In the genomic region with DNA sequence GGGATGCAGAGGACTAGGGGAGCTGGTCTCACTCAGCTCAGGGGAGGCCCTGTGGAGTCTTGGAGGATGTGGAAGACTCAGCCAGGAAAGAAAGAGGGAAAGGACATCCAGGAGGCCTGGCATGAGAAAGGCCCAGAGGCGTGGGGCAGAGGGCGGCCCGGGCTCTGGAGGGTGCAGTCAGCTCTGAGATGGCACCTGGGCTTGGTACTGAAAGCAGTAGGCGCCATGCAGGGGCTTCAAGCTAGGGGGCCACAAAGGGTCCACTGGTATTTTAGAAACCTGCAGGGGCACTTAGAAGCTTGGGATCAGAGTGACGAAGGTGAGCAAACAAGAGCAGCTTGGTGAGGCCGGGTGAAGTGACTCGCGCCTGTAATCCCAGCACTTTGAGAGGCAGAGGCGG, we compare ENCODE assay signal across 18 cellular contexts. TPM values are rescaled to one million over a fixed set of nuclear protein-coding genes. Genes with fewer than 3 reads are reported as not detected.
DNase-seq lines count a peak whose midpoint lies in the region; ATAC-seq, FAIRE-seq and TF ChIP-seq lines count a peak whose summit lies in the region.
"Had no signal": no experiment of that assay in that cellular context is flagged by ENCODE, and none has a peak within 500 bp of the region (broad histone marks: within the 10 kb centered on the region; RNA-seq: fewer than 3 reads in every experiment).

No MANE protein-coding gene starts in this region.

- H3K9ac ChIP-seq in HepG2 (ENCODE audit: insufficient read depth, low read depth, low read length) (no peak overlapping the region), trophoblast cell (ENCODE audit: low read length) (no peak overlapping the region)
- H3K9ac ChIP-seq: BLaER1 treated with 17β-estradiol and CSF1 and Interleukin-3, amounts not matched to agents 10 nM and 100 nM; GM23248 had no signal

- peaks cover 8% of the 10 kb centered on the region for H3K27me3 Mint-ChIP-seq in central memory CD8-positive, alpha-beta T cell
- H3K27me3 Mint-ChIP-seq in nephron progenitor cell (ENCODE audit: low read depth, poor library complexity) = peaks cover 2% of the 10 kb centered on the region

- H4K91ac ChIP-seq in trophoblast cell (ENCODE audit: low read depth, low read length) = no peak overlapping the region

- no peak overlapping the region for H3K4me3 Mint-ChIP-seq in central memory CD8-positive, alpha-beta T cell
- no peak overlapping the region for H3K4me3 Mint-ChIP-seq in nephron progenitor cell
- H3K4me3 Mint-ChIP-seq: CD4-positive, CD25-positive, alpha-beta regulatory T cell had no signal

- H3K27ac Mint-ChIP-seq in central memory CD8-positive, alpha-beta T cell (ENCODE audit: low read depth) = peak overlapping the region; percentile 52
- H3K27ac Mint-ChIP-seq in nephron progenitor cell = peak overlapping the region; percentile 91
- H3K27ac Mint-ChIP-seq: CD4-positive, CD25-positive, alpha-beta regulatory T cell had no signal

- TF ChIP-seq EP300 in HepG2 (IDR thresholded peaks at IDR 0.05; ENCODE audit: low read depth in 2 of 2, low read length in 2 of 2) (no peak), HepG2 (CRISPR knock-in tag; IDR thresholded peaks at IDR 0.05; ENCODE audit: borderline replicate concordance) (no peak), stomach (IDR thresholded peaks at IDR 0.05) (no peak)

- no peak overlapping the region for H3K14ac ChIP-seq in trophoblast cell (ENCODE audit: low read length)

- POLR2A ChIA-PET in HepG2 (lab: Yijun Ruan, JAX) = interaction anchor here (0.8 to 4.8 kb wide), 4 partner anchors 12 to 172 kb away, joined by 3 to 24 read pairs (median 3); partner anchors contain the start of genes GRN and TMUB2

- H2AFZ ChIP-seq in HepG2 (ENCODE audit: low read length) = no peak overlapping the region
- H2AFZ ChIP-seq in trophoblast cell (ENCODE audit: insufficient read depth, low read length, poor library complexity) = no peak overlapping the region
- H2AFZ ChIP-seq: GM23248 had no signal

- in situ Hi-C loops in HepG2 (cut with HindIII; ENCODE audit: extremely low pct_ligation_motif_present, low pct_unique_long_range_greater_than_20kb) = no loop called here

- H3K23ac ChIP-seq in trophoblast cell (ENCODE audit: low read length) = no peak overlapping the region

- H3K27ac ChIP-seq in HepG2 (ENCODE audit: extremely low read length, insufficient read depth, low read length) (no peak overlapping the region), right lobe of liver (no peak overlapping the region), stomach (no peak overlapping the region), trophoblast cell (ENCODE audit: low read depth, low read length) (no peak overlapping the region)
- H3K27ac ChIP-seq: BLaER1 treated with 17β-estradiol and CSF1 and Interleukin-3, amounts not matched to agents 10 nM and 100 nM; GM23248 had no signal

- no peak for FAIRE-seq in HepG2 (lab: Jason Lieb, UNC)
- FAIRE-seq: GM12878, GM18507 had no signal

- BruUV-seq in HepG2 (replicated peaks; lab: Mats Ljungman, UMichigan) = no TSS peak

- H4K20me1 ChIP-seq in HepG2 (ENCODE audit: insufficient read depth, low read length) = no peaks in the 10 kb centered on the region

- peaks cover 1% of the 10 kb centered on the region for H3K79me1 ChIP-seq in trophoblast cell (ENCODE audit: low read length)

- no peak overlapping the region for H3K18ac ChIP-seq in trophoblast cell (ENCODE audit: low read length)

- H3K79me2 ChIP-seq in HepG2 (ENCODE audit: insufficient read depth, low read length) = no peaks in the 10 kb centered on the region
- H3K79me2 ChIP-seq in trophoblast cell (ENCODE audit: control insufficient read depth, insufficient read depth, low read length, poor library complexity) = peaks cover 1% of the 10 kb centered on the region

- H3K9me3 ChIP-seq in HepG2 (ENCODE audit: low read length) (no peaks in the 10 kb centered on the region), right lobe of liver (no peaks in the 10 kb centered on the region), stomach (no peaks in the 10 kb centered on the region), trophoblast cell (ENCODE audit: insufficient read depth, low read depth, low read length) (no peaks in the 10 kb centered on the region)
- H3K9me3 ChIP-seq: BLaER1 treated with 17β-estradiol and CSF1 and Interleukin-3, amounts not matched to agents 10 nM and 100 nM had no signal

- TF ChIP-seq CTCF in HepG2 (CRISPR knock-in tag; IDR thresholded peaks at IDR 0.05) (no peak), right lobe of liver (IDR thresholded peaks at IDR 0.05) (no peak), nephron progenitor cell (IDR thresholded peaks at IDR 0.05) (no peak), stomach (IDR thresholded peaks at IDR 0.05) (no peak)

- no peak overlapping the region for H4K12ac ChIP-seq in trophoblast cell (ENCODE audit: low read depth, low read length)

- H3K4me3 ChIP-seq in HepG2 (replicated peaks in 1 of 3; ENCODE audit: insufficient read depth in 1 of 3, low read depth in 2 of 3, low read length in 3 of 3) = no peak overlapping the region
- no peak overlapping the region for H3K4me3 ChIP-seq in right lobe of liver
- H3K4me3 ChIP-seq in stomach = no peak overlapping the region
- H3K4me3 ChIP-seq in trophoblast cell (ENCODE audit: low read depth, low read length) = no peak overlapping the region
- H3K4me3 ChIP-seq: BLaER1 treated with 17β-estradiol and CSF1 and Interleukin-3, amounts not matched to agents 10 nM and 100 nM; GM12878; GM23248 had no signal

- H2BK120ac ChIP-seq in trophoblast cell (ENCODE audit: insufficient read depth, low read length, poor library complexity) = no peak overlapping the region

- H3K27me3 ChIP-seq in HepG2 (ENCODE audit: control insufficient read depth in 1 of 2, insufficient read depth in 2 of 2, low read length in 2 of 2) (peaks cover 8 to 16% of the 10 kb centered on the region in 2 experiments; a peak in 3 of 5 replicates), right lobe of liver (no peaks in the 10 kb centered on the region), stomach (peaks cover 0 to 44% (median 10%) of the 10 kb centered on the region in 3 donors), trophoblast cell (ENCODE audit: insufficient read depth, low read length) (no peaks in the 10 kb centered on the region)

- no peak overlapping the region for H3K4ac ChIP-seq in trophoblast cell (ENCODE audit: low read depth, low read length)

- 60% methylated on average over 9 of the region's 9 CpGs for whole genome bisulfite sequencing in HepG2 (ENCODE audit: low lambda C conversion rate)
- WGBS in right lobe of liver (ENCODE audit: insufficient coverage, low coverage, low lambda C conversion rate, missing lambda C conversion rate) = 78% methylated on average over 9 of the region's 9 CpGs
- 78 to 90% (median 86%) methylated on average over 9 of the region's 9 CpGs for WGBS in stomach, 5 donors
- no CpG with 5 or more reads among the region's 9 CpGs for WGBS in trophoblast cell (ENCODE audit: extremely low coverage, insufficient coverage, insufficient read length)

- H3K4me1 ChIP-seq in HepG2 (ENCODE audit: insufficient read depth, low read length) (peaks cover 34% of the 10 kb centered on the region), right lobe of liver (peaks cover 0 to 1% (median 0%) of the 10 kb centered on the region in 4 donors), stomach (peaks cover 12 to 35% (median 25%) of the 10 kb centered on the region in 4 donors), trophoblast cell (ENCODE audit: control insufficient read depth in 1 of 2, insufficient read depth in 2 of 2, low read length in 2 of 2) (peaks cover 2 to 13% of the 10 kb centered on the region in 2 experiments)

- H3K4me1 Mint-ChIP-seq in central memory CD8-positive, alpha-beta T cell = peaks cover 1% of the 10 kb centered on the region
- peaks cover 46% of the 10 kb centered on the region for H3K4me1 Mint-ChIP-seq in nephron progenitor cell

- no peak overlapping the region for H3K4me2 ChIP-seq in HepG2 (ENCODE audit: low read depth, low read length)
- H3K4me2 ChIP-seq in trophoblast cell (ENCODE audit: low read length) = no peak overlapping the region

- no peaks in the 10 kb centered on the region for H3K9me3 Mint-ChIP-seq in central memory CD8-positive, alpha-beta T cell
- H3K9me3 Mint-ChIP-seq in nephron progenitor cell = no peaks in the 10 kb centered on the region
- H3K9me3 Mint-ChIP-seq: CD4-positive, CD25-positive, alpha-beta regulatory T cell had no signal

- H2AK5ac ChIP-seq in trophoblast cell (ENCODE audit: low read length) = no peak overlapping the region

- CTCF ChIA-PET in HepG2 (lab: Yijun Ruan, JAX; ENCODE audit: low intra/inter-chr PET ratio, low total read pairs) = no interaction called here

- H3K36me3 Mint-ChIP-seq in central memory CD8-positive, alpha-beta T cell (ENCODE audit: insufficient read depth) = peaks cover 2% of the 10 kb centered on the region
- peaks cover 12% of the 10 kb centered on the region for H3K36me3 Mint-ChIP-seq in nephron progenitor cell (ENCODE audit: low read depth)
- H3K36me3 Mint-ChIP-seq: CD4-positive, CD25-positive, alpha-beta regulatory T cell had no signal

- no peak overlapping the region for H2BK5ac ChIP-seq in trophoblast cell (ENCODE audit: low read depth, low read length, poor library complexity)

- intact Hi-C loops in HepG2 (cut with micrococcal nuclease; ENCODE audit: unreplicated experiment) = loop anchor here (10.0 kb wide), 1 partner anchor 167 kb away; no protein-coding TSS in a partner anchor
- intact Hi-C loops in right lobe of liver (cut with DNase I) = loop anchor here in 1 of 2 donors (10.0 kb wide), 1 partner anchor 143 kb away; the partner anchor contains the start of gene UBTF
- intact Hi-C loops in stomach (cut with DNase I; ENCODE audit: low total_unique reads) = no loop called here

- TF ChIP-seq POLR2A in HepG2 (IDR thresholded peaks at IDR 0.05; ENCODE audit: insufficient read depth in 1 of 2, low read depth in 2 of 2, low read length in 2 of 2) (no peak), right lobe of liver (IDR thresholded peaks at IDR 0.05) (no peak), stomach (IDR thresholded peaks at IDR 0.05) (no peak)

- H3K36me3 ChIP-seq in HepG2 (replicated peaks in 1 of 2; ENCODE audit: control insufficient read depth in 1 of 2, insufficient read depth in 2 of 2, low read length in 2 of 2) (peaks cover 0 to under 1% of the 10 kb centered on the region in 2 experiments; a peak in 1 of 5 replicates), right lobe of liver (no peaks in the 10 kb centered on the region), stomach (peaks cover 1 to 3% (median 2%) of the 10 kb centered on the region in 4 donors), trophoblast cell (ENCODE audit: control insufficient read depth in 1 of 2, insufficient read depth in 2 of 2, low read length in 2 of 2) (peaks cover 6 to 9% of the 10 kb centered on the region in 2 experiments)

- no peak for ATAC-seq in HepG2
- ATAC-seq in right lobe of liver = no peak
- ATAC-seq in central memory CD8-positive, alpha-beta T cell (replicated peaks; ENCODE audit: extremely low read depth, poor library complexity, severe bottlenecking) = no peak
- no peak for ATAC-seq in HG03460 (IDR thresholded peaks at IDR 0.05; ENCODE audit: unreplicated experiment)
- ATAC-seq: GM12878 had no signal

- no peak for DNase-seq in HepG2 (ENCODE audit: low spot score)
- DNase-seq in right lobe of liver = no peak
- DNase-seq in central memory CD8-positive, alpha-beta T cell (ENCODE audit: low spot score in 2 of 2) = no peak
- DNase-seq in nephron progenitor cell = no peak
- no peak for DNase-seq in stomach
- DNase-seq in trophoblast cell = no peak
- DNase-seq: ACHN; Calu3; CD4-positive, CD25-positive, alpha-beta regulatory T cell; DMS79; GM23248; H7 had no signal

- H2BK12ac ChIP-seq in trophoblast cell (ENCODE audit: low read length) = no peak overlapping the region

- no peak for TF ChIP-seq RAD21 in HepG2 (CRISPR knock-in tag; IDR thresholded peaks at IDR 0.05)

- no peak overlapping the region for H4K8ac ChIP-seq in trophoblast cell (ENCODE audit: low read depth, low read length)

RNA-seq across cellular contexts. Expression of gene FAM171A2, which starts 5.6 kb away (rescaled TPM):
- total RNA-seq in HepG2 (2016; rRNA removed; fragmentation: Illumina TruSeq; extraction: Trizol) = 1.0 and 1.8 TPM in 2 replicates
- total RNA-seq in HepG2 (2016; cell fraction: cytosol; rRNA removed; fragmentation: Illumina TruSeq; extraction: Trizol; ENCODE audit: low read depth) = 0.44 and 1.2 TPM in 2 replicates
- total RNA-seq in HepG2 (2016; cell fraction: insoluble cytoplasmic fraction; rRNA removed; fragmentation: Illumina TruSeq; extraction: Trizol) = 0.97 and 2.0 TPM in 2 replicates
- total RNA-seq in HepG2 (2016; cell fraction: membrane; rRNA removed; fragmentation: Illumina TruSeq; extraction: Trizol) = 1.4 and 2.0 TPM in 2 replicates
- total RNA-seq in HepG2 (2016; cell fraction: nucleus; rRNA removed; fragmentation: Illumina TruSeq; extraction: Trizol) = 1.8 and 2.4 TPM in 2 replicates
- 3.6 and 5.8 TPM in 2 replicates for polyA plus RNA-seq in HepG2 (2011; rRNA removed)
- polyA plus RNA-seq in HepG2 (2011; cell fraction: cytosol; rRNA removed) = 3.3 and 4.9 TPM in 2 replicates
- polyA plus RNA-seq in HepG2 (2011; cell fraction: nucleus; rRNA removed) = 5.7 and 6.2 TPM in 2 replicates
- polyA plus RNA-seq in HepG2 (2012) = 3.9 and 7.7 TPM in 2 replicates
- polyA plus RNA-seq in HepG2 (2016; cell fraction: cytosol; fragmentation: Illumina TruSeq; extraction: Trizol; ENCODE audit: low read depth) = 0.99 and 1.1 TPM in 2 replicates
- 0.66 and 0.71 TPM in 2 replicates for polyA plus RNA-seq in HepG2 (2016; cell fraction: insoluble cytoplasmic fraction; fragmentation: Illumina TruSeq; extraction: Trizol; ENCODE audit: low read depth)
- 0.84 and 1.1 TPM in 2 replicates for polyA plus RNA-seq in HepG2 (2016; cell fraction: membrane; fragmentation: Illumina TruSeq; extraction: Trizol; ENCODE audit: low read depth)
- 3.3 and 3.5 TPM in 2 replicates for polyA plus RNA-seq in HepG2 (2016; cell fraction: nucleus; fragmentation: Illumina TruSeq; extraction: Trizol; ENCODE audit: insufficient read depth, low read depth)
- 1.3 and 9.8 TPM in 2 replicates for polyA minus RNA-seq in HepG2 (2011; rRNA and poly(A)+ RNA removed; ENCODE audit: low replicate concordance)
- polyA minus RNA-seq in HepG2 (2011; cell fraction: cytosol; rRNA and poly(A)+ RNA removed) = 3.0 and 3.8 TPM in 2 replicates
- 1.3 and 2.7 TPM in 2 replicates for polyA minus RNA-seq in HepG2 (2011; cell fraction: nucleus; rRNA and poly(A)+ RNA removed)
- total RNA-seq in right lobe of liver = under 1 TPM; 0.16 to 0.68 (median 0.39) TPM
- 1 to 10 TPM in 2 of 5 donors, not detected in 3; 2.0 to 5.4 TPM for total RNA-seq in stomach
- under 1 TPM; 0.30 to 0.31 (median 0.31) TPM for polyA plus RNA-seq in stomach
- 8.4 and 8.6 TPM in 2 replicates for polyA plus RNA-seq in trophoblast cell (2013)

RNA-seq across cellular contexts. Expression of gene GRN, which starts 13.0 kb away (rescaled TPM):
- total RNA-seq in HepG2 (2016; rRNA removed; fragmentation: Illumina TruSeq; extraction: Trizol) = 41.2 and 86.6 TPM in 2 replicates
- total RNA-seq in HepG2 (2016; cell fraction: cytosol; rRNA removed; fragmentation: Illumina TruSeq; extraction: Trizol; ENCODE audit: low read depth) = 14.7 and 16.4 TPM in 2 replicates
- total RNA-seq in HepG2 (2016; cell fraction: insoluble cytoplasmic fraction; rRNA removed; fragmentation: Illumina TruSeq; extraction: Trizol) = 36.4 and 95.6 TPM in 2 replicates
- total RNA-seq in HepG2 (2016; cell fraction: membrane; rRNA removed; fragmentation: Illumina TruSeq; extraction: Trizol) = 24.9 and 32.7 TPM in 2 replicates
- 81.7 and 101 TPM in 2 replicates for total RNA-seq in HepG2 (2016; cell fraction: nucleus; rRNA removed; fragmentation: Illumina TruSeq; extraction: Trizol)
- 143 and 195 TPM in 2 replicates for polyA plus RNA-seq in HepG2 (2011; rRNA removed)
- 82.9 and 130 TPM in 2 replicates for polyA plus RNA-seq in HepG2 (2011; cell fraction: cytosol; rRNA removed)
- polyA plus RNA-seq in HepG2 (2011; cell fraction: nucleus; rRNA removed) = 653 and 705 TPM in 2 replicates
- 166 and 219 TPM in 2 replicates for polyA plus RNA-seq in HepG2 (2012)
- polyA plus RNA-seq in HepG2 (2016; cell fraction: cytosol; fragmentation: Illumina TruSeq; extraction: Trizol; ENCODE audit: low read depth) = 23.3 and 23.7 TPM in 2 replicates
- polyA plus RNA-seq in HepG2 (2016; cell fraction: insoluble cytoplasmic fraction; fragmentation: Illumina TruSeq; extraction: Trizol; ENCODE audit: low read depth) = 50.3 and 62.4 TPM in 2 replicates
- 32.0 and 32.7 TPM in 2 replicates for polyA plus RNA-seq in HepG2 (2016; cell fraction: membrane; fragmentation: Illumina TruSeq; extraction: Trizol; ENCODE audit: low read depth)
- polyA plus RNA-seq in HepG2 (2016; cell fraction: nucleus; fragmentation: Illumina TruSeq; extraction: Trizol; ENCODE audit: insufficient read depth, low read depth) = 211 and 219 TPM in 2 replicates
- polyA minus RNA-seq in HepG2 (2011; rRNA and poly(A)+ RNA removed; ENCODE audit: low replicate concordance) = 65.4 and 170 TPM in 2 replicates
- 146 and 172 TPM in 2 replicates for polyA minus RNA-seq in HepG2 (2011; cell fraction: cytosol; rRNA and poly(A)+ RNA removed)
- polyA minus RNA-seq in HepG2 (2011; cell fraction: nucleus; rRNA and poly(A)+ RNA removed) = 48.2 and 74.1 TPM in 2 replicates
- 100 to 1,000 TPM in 5 of 6 experiments, 10 to 100 TPM in 1; 84.5 to 230 (median 150) TPM for total RNA-seq in right lobe of liver
- 100 to 1,000 TPM; 104 to 644 (median 239) TPM for total RNA-seq in stomach
- polyA plus RNA-seq in stomach = 100 to 1,000 TPM in 1 of 3 donors, 10 to 100 TPM in 2; 31.8 to 189 (median 78.9) TPM
- 207 and 227 TPM in 2 replicates for polyA plus RNA-seq in trophoblast cell (2013)

RNA-seq across cellular contexts. Expression of gene ITGA2B, which starts 31.4 kb away (rescaled TPM):
- 0.38 and 0.41 TPM in 2 replicates for total RNA-seq in HepG2 (2016; rRNA removed; fragmentation: Illumina TruSeq; extraction: Trizol)
- 0.30 TPM in 1 of 2 replicates, not detected in the other for total RNA-seq in HepG2 (2016; cell fraction: cytosol; rRNA removed; fragmentation: Illumina TruSeq; extraction: Trizol; ENCODE audit: low read depth)
- 0.22 and 0.37 TPM in 2 replicates for total RNA-seq in HepG2 (2016; cell fraction: insoluble cytoplasmic fraction; rRNA removed; fragmentation: Illumina TruSeq; extraction: Trizol)
- 0.19 and 0.83 TPM in 2 replicates for total RNA-seq in HepG2 (2016; cell fraction: membrane; rRNA removed; fragmentation: Illumina TruSeq; extraction: Trizol)
- 0.37 and 0.44 TPM in 2 replicates for total RNA-seq in HepG2 (2016; cell fraction: nucleus; rRNA removed; fragmentation: Illumina TruSeq; extraction: Trizol)
- polyA plus RNA-seq in HepG2 (2011; rRNA removed) = 1.1 and 1.9 TPM in 2 replicates
- polyA plus RNA-seq in HepG2 (2011; cell fraction: cytosol; rRNA removed) = 0.42 and 0.63 TPM in 2 replicates
- polyA plus RNA-seq in HepG2 (2011; cell fraction: nucleus; rRNA removed) = 11.3 and 12.6 TPM in 2 replicates
- polyA plus RNA-seq in HepG2 (2012) = 2.4 and 4.7 TPM in 2 replicates
- 0.27 TPM in 1 of 2 replicates, not detected in the other for polyA plus RNA-seq in HepG2 (2016; cell fraction: cytosol; fragmentation: Illumina TruSeq; extraction: Trizol; ENCODE audit: low read depth)
- polyA plus RNA-seq in HepG2 (2016; cell fraction: insoluble cytoplasmic fraction; fragmentation: Illumina TruSeq; extraction: Trizol; ENCODE audit: low read depth) = 0.25 TPM in 1 of 2 replicates, not detected in the other
- 0.40 TPM in 1 of 2 replicates, not detected in the other for polyA plus RNA-seq in HepG2 (2016; cell fraction: membrane; fragmentation: Illumina TruSeq; extraction: Trizol; ENCODE audit: low read depth)
- polyA plus RNA-seq in HepG2 (2016; cell fraction: nucleus; fragmentation: Illumina TruSeq; extraction: Trizol; ENCODE audit: insufficient read depth, low read depth) = 0.60 and 1.3 TPM in 2 replicates
- polyA minus RNA-seq in HepG2 (2011; rRNA and poly(A)+ RNA removed; ENCODE audit: low replicate concordance) = 0.74 and 1.3 TPM in 2 replicates
- polyA minus RNA-seq in HepG2 (2011; cell fraction: cytosol; rRNA and poly(A)+ RNA removed) = 0.26 and 0.69 TPM in 2 replicates
- polyA minus RNA-seq in HepG2 (2011; cell fraction: nucleus; rRNA and poly(A)+ RNA removed) = 1.9 and 2.4 TPM in 2 replicates
- total RNA-seq in right lobe of liver = 1 to 10 TPM in 2 of 6 experiments, under 1 TPM in 3, not detected in 1; 0.37 to 1.5 (median 0.49) TPM
- total RNA-seq in stomach = 1 to 10 TPM in 1 of 5 donors, under 1 TPM in 1, not detected in 3; under 0.01 to 2.4 TPM
- under 1 TPM; 0.12 to 0.53 (median 0.46) TPM for polyA plus RNA-seq in stomach
- 0.54 and 0.67 TPM in 2 replicates for polyA plus RNA-seq in trophoblast cell (2013)
- total RNA-seq: GM23248, HT-29 had no signal
- polyA plus RNA-seq: CD4-positive, CD25-positive, alpha-beta regulatory T cell; GM23248 had no signal

RNA-seq across cellular contexts. Expression of gene SLC25A39, which starts 33.4 kb away (rescaled TPM):
- 119 and 151 TPM in 2 replicates for total RNA-seq in HepG2 (2016; rRNA removed; fragmentation: Illumina TruSeq; extraction: Trizol)
- total RNA-seq in HepG2 (2016; cell fraction: cytosol; rRNA removed; fragmentation: Illumina TruSeq; extraction: Trizol; ENCODE audit: low read depth) = 410 and 476 TPM in 2 replicates
- total RNA-seq in HepG2 (2016; cell fraction: insoluble cytoplasmic fraction; rRNA removed; fragmentation: Illumina TruSeq; extraction: Trizol) = 99.0 and 156 TPM in 2 replicates
- 478 and 550 TPM in 2 replicates for total RNA-seq in HepG2 (2016; cell fraction: membrane; rRNA removed; fragmentation: Illumina TruSeq; extraction: Trizol)
- 88.4 and 102 TPM in 2 replicates for total RNA-seq in HepG2 (2016; cell fraction: nucleus; rRNA removed; fragmentation: Illumina TruSeq; extraction: Trizol)
- 144 and 164 TPM in 2 replicates for polyA plus RNA-seq in HepG2 (2011; rRNA removed)
- 120 and 173 TPM in 2 replicates for polyA plus RNA-seq in HepG2 (2011; cell fraction: cytosol; rRNA removed)
- polyA plus RNA-seq in HepG2 (2011; cell fraction: nucleus; rRNA removed) = 432 and 489 TPM in 2 replicates
- polyA plus RNA-seq in HepG2 (2012) = 90.6 and 129 TPM in 2 replicates
- polyA plus RNA-seq in HepG2 (2016; cell fraction: cytosol; fragmentation: Illumina TruSeq; extraction: Trizol; ENCODE audit: low read depth) = 809 and 889 TPM in 2 replicates
- polyA plus RNA-seq in HepG2 (2016; cell fraction: insoluble cytoplasmic fraction; fragmentation: Illumina TruSeq; extraction: Trizol; ENCODE audit: low read depth) = 161 and 204 TPM in 2 replicates
- polyA plus RNA-seq in HepG2 (2016; cell fraction: membrane; fragmentation: Illumina TruSeq; extraction: Trizol; ENCODE audit: low read depth) = 764 and 806 TPM in 2 replicates
- 299 and 303 TPM in 2 replicates for polyA plus RNA-seq in HepG2 (2016; cell fraction: nucleus; fragmentation: Illumina TruSeq; extraction: Trizol; ENCODE audit: insufficient read depth, low read depth)
- 136 and 157 TPM in 2 replicates for polyA minus RNA-seq in HepG2 (2011; rRNA and poly(A)+ RNA removed; ENCODE audit: low replicate concordance)
- polyA minus RNA-seq in HepG2 (2011; cell fraction: cytosol; rRNA and poly(A)+ RNA removed) = 35.4 and 57.5 TPM in 2 replicates
- 45.3 and 47.1 TPM in 2 replicates for polyA minus RNA-seq in HepG2 (2011; cell fraction: nucleus; rRNA and poly(A)+ RNA removed)
- total RNA-seq in right lobe of liver = 100 to 1,000 TPM in 2 of 6 experiments, 10 to 100 TPM in 4; 56.3 to 111 (median 64.6) TPM
- 100 to 1,000 TPM in 3 of 5 donors, 10 to 100 TPM in 2; 42.0 to 351 (median 133) TPM for total RNA-seq in stomach
- 100 to 1,000 TPM; 124 to 161 (median 135) TPM for polyA plus RNA-seq in stomach
- polyA plus RNA-seq in trophoblast cell (2013) = 96.0 and 97.4 TPM in 2 replicates

RNA-seq across cellular contexts. Expression of gene RUNDC3A, which starts 49.7 kb away (rescaled TPM):
- total RNA-seq in HepG2 (2016; rRNA removed; fragmentation: Illumina TruSeq; extraction: Trizol) (not detected in 2 replicates), right lobe of liver (under 1 TPM in 2 of 6 experiments, not detected in 4; 0.12 to 0.75 TPM), stomach (10 to 100 TPM in 1 of 5 donors, 1 to 10 TPM in 2, under 1 TPM in 1, not detected in 1; 0.43 to 40.8 (median 3.5) TPM)
- not detected in 2 replicates for total RNA-seq in HepG2 (2016; cell fraction: cytosol; rRNA removed; fragmentation: Illumina TruSeq; extraction: Trizol; ENCODE audit: low read depth)
- 0.04 TPM in 1 of 2 replicates, not detected in the other for total RNA-seq in HepG2 (2016; cell fraction: insoluble cytoplasmic fraction; rRNA removed; fragmentation: Illumina TruSeq; extraction: Trizol)
- total RNA-seq in HepG2 (2016; cell fraction: membrane; rRNA removed; fragmentation: Illumina TruSeq; extraction: Trizol) = 0.31 TPM in 1 of 2 replicates, not detected in the other
- total RNA-seq in HepG2 (2016; cell fraction: nucleus; rRNA removed; fragmentation: Illumina TruSeq; extraction: Trizol) = not detected in 2 replicates
- polyA plus RNA-seq in HepG2 (2011; rRNA removed) (0.25 and 0.33 TPM in 2 replicates), stomach (1 to 10 TPM; 4.5 to 6.0 (median 4.5) TPM)
- polyA plus RNA-seq in HepG2 (2011; cell fraction: cytosol; rRNA removed) = 0.32 and 0.42 TPM in 2 replicates
- 0.97 and 1.1 TPM in 2 replicates for polyA plus RNA-seq in HepG2 (2011; cell fraction: nucleus; rRNA removed)
- polyA plus RNA-seq in HepG2 (2012) = 0.11 and 0.43 TPM in 2 replicates
- polyA plus RNA-seq in HepG2 (2016; cell fraction: cytosol; fragmentation: Illumina TruSeq; extraction: Trizol; ENCODE audit: low read depth) = 0.18 TPM in 2 replicates
- 0.21 and 0.33 TPM in 2 replicates for polyA plus RNA-seq in HepG2 (2016; cell fraction: insoluble cytoplasmic fraction; fragmentation: Illumina TruSeq; extraction: Trizol; ENCODE audit: low read depth)
- polyA plus RNA-seq in HepG2 (2016; cell fraction: membrane; fragmentation: Illumina TruSeq; extraction: Trizol; ENCODE audit: low read depth) = 0.07 TPM in 1 of 2 replicates, not detected in the other
- 0.33 TPM in 1 of 2 replicates, not detected in the other for polyA plus RNA-seq in HepG2 (2016; cell fraction: nucleus; fragmentation: Illumina TruSeq; extraction: Trizol; ENCODE audit: insufficient read depth, low read depth)
- polyA minus RNA-seq in HepG2 (2011; rRNA and poly(A)+ RNA removed; ENCODE audit: low replicate concordance) = 0.48 TPM in 1 of 2 replicates, not detected in the other
- polyA minus RNA-seq in HepG2 (2011; cell fraction: cytosol; rRNA and poly(A)+ RNA removed) = not detected in 2 replicates
- 0.50 TPM in 1 of 2 replicates, not detected in the other for polyA minus RNA-seq in HepG2 (2011; cell fraction: nucleus; rRNA and poly(A)+ RNA removed)
- polyA plus RNA-seq in trophoblast cell (2013) = 0.08 and 0.12 TPM in 2 replicates
- total RNA-seq: A172, GM12878 had no signal
